8 cellular contexts compared by ENCODE assay signal in genomic region chr1:35564037-35564883, GRCh38. TPM values are rescaled to one million over a fixed set of nuclear protein-coding genes. Genes with fewer than 3 reads are reported as not detected.
DNase-seq lines count a peak whose midpoint lies in the region; ATAC-seq, FAIRE-seq and TF ChIP-seq lines count a peak whose summit lies in the region.

No MANE protein-coding gene starts in this region.

- DNase-seq in C1 segment of cervical spinal cord (lab: John Stamatoyannopoulos, UW) (peak in 9 of 14 donors; percentile 17 to 60 (median 46)), H54 (ENCODE audit: insufficient read length, low spot score) (peak; percentile 85), NCI-H2227 treated with DMSO at 0.1 percent for 48 hours (lab: John Stamatoyannopoulos, UW) (peak; percentile 68), caudate nucleus (lab: John Stamatoyannopoulos, UW) (peak in 54 of 61 donors; percentile 23 to 91 (median 54)), left colon (peak; percentile 65 to 89)
- DNase-seq in activated CD4-positive, CD25-positive, alpha-beta regulatory T cell treated with anti-CD3 and anti-CD28 coated beads, Interleukin-2, amount 50 U/mL, for 16 hours (ENCODE audit: low read depth, low spot score) = peak; percentile 69
- peak; percentile 85 for DNase-seq in stimulated activated CD4-positive, alpha-beta T cell treated with anti-CD3 and anti-CD28 coated beads, Interleukin-4, amount 100 ng/mL, for 24 hours

- intact Hi-C loops in left colon (cut with DNase I, micrococcal nuclease) = loop anchor here (5.0 to 10.0 kb wide), 3 partner anchors 109 to 151 kb away; partner anchors contain the start of gene C1orf216 (in 1 of the 2)

- TF ChIP-seq POLR2A in H54 (IDR thresholded peaks at IDR 0.05; ENCODE audit: low read depth, low read length) = no peak

- H3K27ac ChIP-seq in caudate nucleus (ENCODE audit: low read depth, low read length) = peak overlapping the region; percentile 48

- ATAC-seq in left colon = peak; percentile 73
- ATAC-seq in HG03469 (IDR thresholded peaks at IDR 0.05; ENCODE audit: unreplicated experiment) = no peak

- FAIRE-seq in H54 (lab: Jason Lieb, UNC) = no peak

RNA-seq across cellular contexts. Expression of gene NCDN, which starts 6.7 kb away (rescaled TPM):
- total RNA-seq in left colon = 10 to 100 TPM in 1 of 2 donors, 1 to 10 TPM in 1; 8.6 to 11.2 TPM

RNA-seq across cellular contexts. Expression of gene KIAA0319L, which starts 7.1 kb away (rescaled TPM):
- total RNA-seq in left colon = 10 to 100 TPM; 74.0 to 84.4 TPM

RNA-seq across cellular contexts. Expression of gene TFAP2E, which starts 8.9 kb away (rescaled TPM):
- 1 to 10 TPM in 1 of 2 donors, under 1 TPM in 1; 0.75 to 1.1 TPM for total RNA-seq in left colon
